Comparison of ENCODE assay signal across 24 cellular contexts in the genomic region with DNA sequence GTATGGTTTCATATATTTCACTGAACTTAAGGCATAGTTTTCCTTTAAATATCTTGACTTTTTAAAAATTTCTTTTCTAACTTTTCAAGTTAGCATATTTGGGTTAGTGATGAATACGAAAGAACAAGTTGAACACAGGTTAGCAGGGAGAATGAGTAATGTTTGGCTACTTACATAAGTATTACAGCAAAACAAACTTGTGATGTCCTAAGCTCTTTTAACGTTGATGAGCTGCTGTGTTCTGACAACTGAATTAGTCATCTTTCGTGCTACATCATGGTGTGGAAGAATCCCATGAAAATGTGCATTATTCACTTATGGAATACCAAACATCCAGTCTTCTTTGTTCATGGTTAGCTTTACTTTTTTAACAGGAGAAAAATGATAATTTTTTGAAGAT. TPM values are rescaled to one million over a fixed set of nuclear protein-coding genes. Genes with fewer than 3 reads are reported as not detected.
DNase-seq lines count a peak whose midpoint lies in the region; ATAC-seq and TF ChIP-seq lines count a peak whose summit lies in the region.
"Had no signal": no experiment of that assay in that cellular context is flagged by ENCODE, and none has a peak within 500 bp of the region (broad histone marks: within the 10 kb centered on the region; RNA-seq: fewer than 3 reads in every experiment).

No MANE protein-coding gene starts in this region.

- no peak overlapping the region for H2AK5ac ChIP-seq in mesenchymal stem cell (ENCODE audit: low read length, severe bottlenecking)

- intact Hi-C loops in aorta (cut with DNase I): no loop called here
- intact Hi-C loops in posterior cingulate gyrus (cut with DNase I): no loop called here

- no peak for TF ChIP-seq CTCF in RWPE1 (conservative IDR thresholded peaks at IDR 0.05; ENCODE audit: low read depth)
- no peak for TF ChIP-seq CTCF in fibroblast of mammary gland (conservative IDR thresholded peaks at IDR 0.05; ENCODE audit: control insufficient read depth, insufficient read depth, low read depth, low read length)
- no peak for TF ChIP-seq CTCF in osteoblast (IDR thresholded peaks at IDR 0.05; ENCODE audit: extremely low read depth, low read depth, low read length)

- H2BK5ac ChIP-seq in mesenchymal stem cell (ENCODE audit: low read depth, low read length, poor library complexity, severe bottlenecking): no peak overlapping the region

- no peak overlapping the region for H3K14ac ChIP-seq in mesenchymal stem cell (ENCODE audit: low read length in 2 of 2)

- no peaks in the 10 kb centered on the region for H3K36me3 ChIP-seq in mesenchymal stem cell (ENCODE audit: control insufficient read depth in 1 of 2, insufficient read depth in 2 of 2, low read depth in 1 of 2, low read length in 2 of 2)
- H3K36me3 ChIP-seq in aorta (ENCODE audit: control insufficient read depth in 1 of 2, insufficient read depth in 2 of 2, low read length in 1 of 2): no peaks in the 10 kb centered on the region
- no peaks in the 10 kb centered on the region for H3K36me3 ChIP-seq in osteoblast (ENCODE audit: insufficient read depth, low read length)
- H3K36me3 ChIP-seq: esophagus muscularis mucosa had no signal

- H4K91ac ChIP-seq in mesenchymal stem cell (ENCODE audit: low read length): no peak overlapping the region

- H4K8ac ChIP-seq in mesenchymal stem cell (ENCODE audit: low read length): no peak overlapping the region

- no peaks in the 10 kb centered on the region for H3K9me3 ChIP-seq in mesenchymal stem cell (ENCODE audit: control insufficient read depth, low read length)
- no peaks in the 10 kb centered on the region for H3K9me3 ChIP-seq in aorta (ENCODE audit: control insufficient read depth, low read length)
- no peaks in the 10 kb centered on the region for H3K9me3 ChIP-seq in osteoblast (ENCODE audit: low read depth, low read length)
- H3K9me3 ChIP-seq: esophagus muscularis mucosa had no signal

- H2BK15ac ChIP-seq in mesenchymal stem cell (ENCODE audit: low read depth, poor library complexity, severe bottlenecking): no peak overlapping the region

- H2AFZ ChIP-seq in mesenchymal stem cell (ENCODE audit: low read depth, low read length): no peak overlapping the region
- no peak overlapping the region for H2AFZ ChIP-seq in osteoblast (ENCODE audit: low read length)

- H3K4me2 ChIP-seq in mesenchymal stem cell (ENCODE audit: low read length, poor library complexity, severe bottlenecking) (no peak overlapping the region), osteoblast (ENCODE audit: insufficient read depth, low read length) (no peak overlapping the region)
- H3K4me2 ChIP-seq: KMS-11 had no signal

- no peak for ATAC-seq in aorta (ENCODE audit: low FRiP score)
- ATAC-seq: left colon had no signal

- no peak overlapping the region for H3K23ac ChIP-seq in mesenchymal stem cell (ENCODE audit: low read length in 2 of 2)

- no peak overlapping the region for H2BK12ac ChIP-seq in mesenchymal stem cell (ENCODE audit: low read length in 2 of 2)

- no peaks in the 10 kb centered on the region for H3K4me1 ChIP-seq in mesenchymal stem cell (ENCODE audit: control insufficient read depth, insufficient read depth, low read depth, low read length)
- no peaks in the 10 kb centered on the region for H3K4me1 ChIP-seq in aorta (ENCODE audit: control insufficient read depth in 1 of 2, insufficient read depth in 2 of 2, low read length in 2 of 2)
- no peaks in the 10 kb centered on the region for H3K4me1 ChIP-seq in osteoblast (ENCODE audit: insufficient read depth, low read length)
- H3K4me1 ChIP-seq: esophagus muscularis mucosa had no signal

- DNase-seq in DMS53 treated with DMSO at 0.1 percent for 48 hours (lab: John Stamatoyannopoulos, UW; ENCODE audit: unreplicated experiment) (peak; percentile 52), RWPE1 (ENCODE audit: low spot score) (peak; percentile 54), fibroblast of mammary gland (ENCODE audit: low read depth) (peak; percentile 86), mesenchymal stem cell (peak; percentile 38), aorta (no peak), T1000 (lab: John Stamatoyannopoulos, UW) (no peak), posterior cingulate gyrus (no peak), osteoblast (ENCODE audit: insufficient read length, low spot score, missing footprints) (no peak)
- DNase-seq: activated effector memory CD4-positive, alpha-beta T cell treated with anti-CD3 and anti-CD28 coated beads, Interleukin-2, amount 50 U/mL, for 16 hours; C1 segment of cervical spinal cord; effector memory CD4-positive, alpha-beta T cell; EL; left colon; MV-4-11; NCI-H187; occipital lobe; retina; stimulated activated CD4-positive, alpha-beta T cell treated with anti-CD3 and anti-CD28 coated beads, Interleukin-4, amount 100 ng/mL, for 24 hours; stimulated activated naive CD4-positive, alpha-beta T cell had no signal

- no peaks in the 10 kb centered on the region for H3K79me2 ChIP-seq in osteoblast (ENCODE audit: insufficient read depth, low read length)

- H3K27ac ChIP-seq in RWPE1: no peak overlapping the region
- no peak overlapping the region for H3K27ac ChIP-seq in mesenchymal stem cell (ENCODE audit: low read length, poor library complexity, severe bottlenecking)
- no peak overlapping the region for H3K27ac ChIP-seq in aorta (ENCODE audit: low read depth in 1 of 2, low read length in 2 of 2)
- H3K27ac ChIP-seq in osteoblast (ENCODE audit: low read depth, low read length): no peak overlapping the region
- H3K27ac ChIP-seq: esophagus muscularis mucosa, KMS-11 had no signal

- H3K27me3 ChIP-seq in mesenchymal stem cell (ENCODE audit: control insufficient read depth in 1 of 2, insufficient read depth in 1 of 2, low read length in 2 of 2) (no peaks in the 10 kb centered on the region), aorta (ENCODE audit: control insufficient read depth in 1 of 2, insufficient read depth in 2 of 2, low read length in 1 of 2) (no peaks in the 10 kb centered on the region), osteoblast (ENCODE audit: insufficient read depth, low read length) (no peaks in the 10 kb centered on the region)
- H3K27me3 ChIP-seq: esophagus muscularis mucosa had no signal

- no peak overlapping the region for H2BK120ac ChIP-seq in mesenchymal stem cell (ENCODE audit: low read depth, low read length)

- H3K79me1 ChIP-seq in mesenchymal stem cell (replicated peaks; ENCODE audit: low read length, poor library complexity, severe bottlenecking): no peaks in the 10 kb centered on the region

- H3K4ac ChIP-seq in mesenchymal stem cell (ENCODE audit: low read depth in 1 of 2, low read length in 2 of 2): no peak overlapping the region

- H3K4me3 ChIP-seq in fibroblast of mammary gland (ENCODE audit: control insufficient read depth, low read depth, low read length) (no peak overlapping the region), mesenchymal stem cell (ENCODE audit: insufficient read depth in 1 of 2, low read depth in 1 of 2, low read length in 2 of 2) (no peak overlapping the region), aorta (ENCODE audit: low read length in 2 of 2) (no peak overlapping the region), osteoblast (ENCODE audit: insufficient read depth, low read length) (no peak overlapping the region)
- H3K4me3 ChIP-seq: esophagus muscularis mucosa had no signal

- no peak overlapping the region for H3K18ac ChIP-seq in mesenchymal stem cell (ENCODE audit: low read depth in 1 of 2, low read length in 2 of 2)

- POLR2A ChIA-PET in RWPE1 (lab: Yijun Ruan, JAX; ENCODE audit: low non-redundant PET): interaction anchor here (0.6 kb wide), 1 partner anchor 32 kb away, joined by 3 read pairs; no protein-coding TSS in a partner anchor

- H3K9ac ChIP-seq in mesenchymal stem cell (ENCODE audit: low read length): no peak overlapping the region
- H3K9ac ChIP-seq: KMS-11 had no signal

- no peaks in the 10 kb centered on the region for H4K20me1 ChIP-seq in osteoblast (ENCODE audit: insufficient read depth, low read length)

- 17% methylated on average over 1 of the region's 3 CpGs for WGBS in mesenchymal stem cell
- 52 to 60% methylated on average over 3 of the region's 3 CpGs for WGBS in aorta, 2 donors

- CTCF ChIA-PET in RWPE1 (lab: Yijun Ruan, JAX): no interaction called here

RNA-seq across cellular contexts. Expression of a gene that starts 36.3 kb away (rescaled TPM):
- polyA plus RNA-seq in mesenchymal stem cell (2013, experiment 1 of 2): 0.37 TPM
- 0.32 TPM for polyA plus RNA-seq in mesenchymal stem cell (2013, experiment 2 of 2)
- 10 to 100 TPM in 1 of 2 donors, 1 to 10 TPM in 1; 6.8 to 11.2 TPM for total RNA-seq in aorta
- polyA plus RNA-seq in aorta: 1 to 10 TPM; 1.2 to 1.8 TPM
- total RNA-seq in osteoblast: not detected in 2 replicates
- total RNA-seq: glomerular endothelial cell, myocyte, RPMI7951 had no signal

Comparison
In these comparisons a context has a peak if more than half of its experiments do, and no peak if none do; other contexts are left out.
1. DNase-seq: peak in DMS53 treated with DMSO at 0.1 percent for 48 hours (single experiment), RWPE1 (single experiment), fibroblast of mammary gland (single experiment) and mesenchymal stem cell (single experiment); none in aorta (0 of 2), T1000 (single experiment), posterior cingulate gyrus (0 of 10) and osteoblast (single experiment).